Comparison of ENCODE assay signal across 1 cellular context in genomic region chr2:176087330-176088047, GRCh38.
TF ChIP-seq lines count a peak whose summit lies in the region.

No MANE protein-coding gene starts in this region.

TF ChIP-seq in H1, 55 proteins besides CTCF, POLR2A, EP300 and RAD21:
- TF ChIP-seq CBX8 (IDR thresholded peaks at IDR 0.05; ENCODE audit: borderline replicate concordance, low read depth, low read length) = peak; percentile 79; the same call in 1 of the 2 replicates
- TF ChIP-seq RNF2 (IDR thresholded peaks at IDR 0.05; ENCODE audit: borderline replicate concordance, low read depth, low read length, missing control alignments, poor library complexity, severe bottlenecking) = peak; percentile 92
- no peak for TF ChIP-seq SIN3A (conservative IDR thresholded peaks at IDR 0.05 in 1 of 2, IDR thresholded peaks at IDR 0.05 in 1 of 2; ENCODE audit: low read depth in 1 of 2, low read length in 2 of 2)
